8 cellular contexts compared by ENCODE assay signal in genomic region chr5:53381-54174, GRCh38. TPM values are rescaled to one million over a fixed set of nuclear protein-coding genes. Genes with fewer than 3 reads are reported as not detected.
DNase-seq lines count a peak whose midpoint lies in the region; ATAC-seq and TF ChIP-seq lines count a peak whose summit lies in the region.

No MANE protein-coding gene starts in this region.

- peak overlapping the region; percentile 43 to 59 for H3K4me3 ChIP-seq in gastroesophageal sphincter
- H3K4me3 ChIP-seq in retinal pigment epithelial cell (ENCODE audit: low read length) = peak overlapping the region; percentile 34

- ATAC-seq in gastroesophageal sphincter (peak; percentile 64), HG02610 (IDR thresholded peaks at IDR 0.05; ENCODE audit: unreplicated experiment) (no peak), HG03460 (IDR thresholded peaks at IDR 0.05; ENCODE audit: unreplicated experiment) (no peak), GM21360 (IDR thresholded peaks at IDR 0.05; ENCODE audit: unreplicated experiment) (no peak)

- TF ChIP-seq EP300 in gastroesophageal sphincter (IDR thresholded peaks at IDR 0.05) = no peak

- H3K27me3 ChIP-seq in gastroesophageal sphincter = peaks cover 68% of the 10 kb centered on the region

- WGBS in gastroesophageal sphincter (ENCODE audit: low coverage in 1 of 2), 2 donors = no CpG with 5 or more reads among the region's 84 CpGs

- peak in 1 of 4 experiments; percentile 51 for TF ChIP-seq CTCF in gastroesophageal sphincter (IDR thresholded peaks at IDR 0.05)
- TF ChIP-seq CTCF in retinal pigment epithelial cell (conservative IDR thresholded peaks at IDR 0.05; ENCODE audit: low read depth, low read length) = no peak

- TF ChIP-seq POLR2A in gastroesophageal sphincter (IDR thresholded peaks at IDR 0.05) = no peak

- DNase-seq in DMS 273 (lab: John Stamatoyannopoulos, UW; ENCODE audit: unreplicated experiment) (peak; percentile 84), NCI-H2029 (lab: John Stamatoyannopoulos, UW) (peak; percentile 79), retinal pigment epithelial cell (ENCODE audit: low read depth) (no peak)
- DNase-seq in activated CD8-positive, alpha-beta memory T cell treated with anti-CD3 and anti-CD28 coated beads, Interleukin-2, amount 50 U/mL, for 48 hours = peak; percentile 59

- H3K36me3 ChIP-seq in gastroesophageal sphincter = no peaks in the 10 kb centered on the region

- H3K4me1 ChIP-seq in gastroesophageal sphincter = peaks cover 0 to 19% (median 12%) of the 10 kb centered on the region in 3 donors

- no peaks in the 10 kb centered on the region for H3K9me3 ChIP-seq in gastroesophageal sphincter

- H3K27ac ChIP-seq in gastroesophageal sphincter = peak overlapping the region in 1 of 4 donors; percentile 69

RNA-seq across cellular contexts. Expression of gene PLEKHG4B, which starts 38.4 kb away (rescaled TPM):
- under 1 TPM in 3 of 4 donors, not detected in 1; under 0.01 to 0.66 (median 0.15) TPM for total RNA-seq in gastroesophageal sphincter
